In the genomic region with DNA sequence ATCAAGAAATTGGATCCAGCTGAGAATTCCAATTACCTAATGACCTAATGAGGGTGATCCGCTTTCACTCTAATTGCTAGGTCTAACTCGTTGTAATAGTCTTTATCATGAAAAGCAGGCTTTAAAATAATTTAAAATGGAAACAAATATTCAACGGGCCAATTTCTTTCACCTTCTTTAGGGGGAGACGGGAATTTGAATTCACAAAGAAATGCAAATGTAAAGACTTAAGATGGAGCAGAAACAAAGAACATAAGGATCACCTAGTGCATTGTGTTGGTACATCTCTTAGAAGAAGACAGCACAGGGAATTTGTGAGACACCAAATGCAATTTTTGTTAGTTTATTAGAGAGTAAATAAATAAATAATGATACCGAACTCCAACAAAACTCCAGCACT, we compare ENCODE assay signal across 12 cellular contexts. TPM values are rescaled to one million over a fixed set of nuclear protein-coding genes. Genes with fewer than 3 reads are reported as not detected.
DNase-seq lines count a peak whose midpoint lies in the region; ATAC-seq and TF ChIP-seq lines count a peak whose summit lies in the region.
"Had no signal": no experiment of that assay in that cellular context is flagged by ENCODE, and none has a peak within 500 bp of the region (broad histone marks: within the 10 kb centered on the region; RNA-seq: fewer than 3 reads in every experiment).

No MANE protein-coding gene starts in this region.

- intact Hi-C loops in right lobe of liver (cut with DNase I) (loop anchor here (5.0 to 10.0 kb wide), 2 partner anchors 87 to 94 kb away; no protein-coding TSS in a partner anchor), testis (cut with DNase I; ENCODE audit: low total_unique reads) (no loop called here)

- WGBS in right lobe of liver (ENCODE audit: insufficient coverage, low coverage, low lambda C conversion rate, missing lambda C conversion rate), result 11% methylated on average over 5 of the region's 5 CpGs
- WGBS in testis, 2 donors, result 10 to 11% methylated on average over 5 of the region's 5 CpGs

- H3K4me1 ChIP-seq in right lobe of liver (peaks cover 0 to 8% (median 0%) of the 10 kb centered on the region in 4 donors), testis (peaks cover 14% of the 10 kb centered on the region)

- no peaks in the 10 kb centered on the region for H3K36me3 ChIP-seq in right lobe of liver
- no peaks in the 10 kb centered on the region for H3K36me3 ChIP-seq in testis (ENCODE audit: low read depth, missing control alignments)
- H3K36me3 ChIP-seq in brain microvascular endothelial cell (replicated peaks), result no peaks in the 10 kb centered on the region

- no peak for ATAC-seq in right lobe of liver
- ATAC-seq: activated CD4-positive, CD25-positive, alpha-beta regulatory T cell treated with anti-CD3 and anti-CD28 coated beads, Interleukin-2, amount 50 U/mL, for 24 hours; activated T-helper 17 cell treated with anti-CD3 and anti-CD28 coated beads, Interleukin-2, amount 50 U/mL, for 72 hours; K562 had no signal

- in situ Hi-C loops in brain microvascular endothelial cell (cut with HindIII; ENCODE audit: low pct_ligation_motif_present, low sequenced_read_pairs), result no loop called here

- H3K27ac ChIP-seq in right lobe of liver (no peak overlapping the region), testis (no peak overlapping the region), brain microvascular endothelial cell (no peak overlapping the region)

- H3K4me3 ChIP-seq in WI38 (ENCODE audit: low read depth, low read length), result peak overlapping the region; percentile 59
- peak overlapping the region; percentile 62 to 84 (median 81) for H3K4me3 ChIP-seq in right lobe of liver
- H3K4me3 ChIP-seq in testis, result peak overlapping the region; percentile 55 to 76
- H3K4me3 ChIP-seq in brain microvascular endothelial cell (ENCODE audit: low read depth, low read length), result no peak overlapping the region
- H3K4me3 ChIP-seq: K562 had no signal

- H3K27me3 ChIP-seq in right lobe of liver (no peaks in the 10 kb centered on the region), testis (no peaks in the 10 kb centered on the region), brain microvascular endothelial cell (replicated peaks) (peaks cover 44% of the 10 kb centered on the region)

- TF ChIP-seq CTCF in WI38 (IDR thresholded peaks at IDR 0.05; ENCODE audit: low read depth, low read length), result no peak
- TF ChIP-seq CTCF in right lobe of liver (IDR thresholded peaks at IDR 0.05), result no peak
- TF ChIP-seq CTCF in testis (IDR thresholded peaks at IDR 0.05), result no peak
- TF ChIP-seq CTCF in brain microvascular endothelial cell (IDR thresholded peaks at IDR 0.05; ENCODE audit: low read depth, low read length, missing control alignments), result no peak

- H3K9me3 ChIP-seq in right lobe of liver (no peaks in the 10 kb centered on the region), testis (no peaks in the 10 kb centered on the region)

- no peak for TF ChIP-seq POLR2A in right lobe of liver (IDR thresholded peaks at IDR 0.05)
- TF ChIP-seq POLR2A in testis (IDR thresholded peaks at IDR 0.05), result no peak

- DNase-seq in NCI-H82 (lab: John Stamatoyannopoulos, UW) (peak; percentile 15), NCI-H82 treated with DMSO at 0.1 percent for 48 hours (lab: John Stamatoyannopoulos, UW; ENCODE audit: unreplicated experiment) (no peak), right lobe of liver (no peak), testis (no peak), brain microvascular endothelial cell (no peak), activated gamma-delta T cell (lab: John Stamatoyannopoulos, UW) (no peak)
- DNase-seq in stimulated activated CD4-positive, alpha-beta T cell treated with anti-CD3 and anti-CD28 coated beads, Interleukin-4, amount 100 ng/mL, for 24 hours, result no peak
- DNase-seq: DMS79 had no signal

RNA-seq across cellular contexts. Expression of gene KCNN2, which starts 1.5 kb away (rescaled TPM):
- total RNA-seq in right lobe of liver (10 to 100 TPM in 3 of 6 experiments, 1 to 10 TPM in 2, under 1 TPM in 1; 0.60 to 17.4 (median 6.5) TPM), testis (1 to 10 TPM; 7.3 to 9.7 TPM)
- 2.7 TPM for polyA plus RNA-seq in testis (ENCODE audit: insufficient read depth, low read depth, low replicate concordance)
- total RNA-seq: activated T-helper 17 cell treated with anti-CD3 and anti-CD28 coated beads, Interleukin-2, amount 50 U/mL, for 72 hours had no signal
- polyA plus RNA-seq: K562 had no signal
